Comparison of ENCODE assay signal across 11 cellular contexts in genomic region chr19:48500830-48501445, GRCh38. TPM values are rescaled to one million over a fixed set of nuclear protein-coding genes. Genes with fewer than 3 reads are reported as not detected.
DNase-seq lines count a peak whose midpoint lies in the region; ATAC-seq and TF ChIP-seq lines count a peak whose summit lies in the region.
"Had no signal": no experiment of that assay in that cellular context is flagged by ENCODE, and none has a peak within 500 bp of the region (broad histone marks: within the 10 kb centered on the region; RNA-seq: fewer than 3 reads in every experiment).

No MANE protein-coding gene starts in this region.

- H3K9me3 ChIP-seq in BLaER1 treated with 17β-estradiol and CSF1 and Interleukin-3, amounts not matched to agents 10 nM and 100 nM (replicated peaks in 1 of 11): no peaks in the 10 kb centered on the region
- no peaks in the 10 kb centered on the region for H3K9me3 ChIP-seq in colonic mucosa
- H3K9me3 ChIP-seq in mucosa of stomach (ENCODE audit: control insufficient read depth, low read length): no peaks in the 10 kb centered on the region

- H3K4me3 ChIP-seq in BLaER1 treated with 17β-estradiol and CSF1 and Interleukin-3, amounts not matched to agents 10 nM and 100 nM: peak overlapping the region in 9 of 10 experiments; percentile 19 to 58 (median 42); a peak in 14 of 20 replicates
- H3K4me3 ChIP-seq in colonic mucosa: peak overlapping the region; percentile 22
- H3K4me3 ChIP-seq in mucosa of stomach (ENCODE audit: low read length): peak overlapping the region; percentile 46

- ATAC-seq in Right ventricle myocardium inferior: no peak

- peaks cover 43 to 54% (median 52%) of the 10 kb centered on the region in 11 experiments for H3K27me3 ChIP-seq in BLaER1 treated with 17β-estradiol and CSF1 and Interleukin-3, amounts not matched to agents 10 nM and 100 nM
- H3K27me3 ChIP-seq in colonic mucosa (peaks cover 17% of the 10 kb centered on the region), mucosa of stomach (ENCODE audit: control insufficient read depth, insufficient read depth, low read length) (peaks cover 35% of the 10 kb centered on the region)

- intact Hi-C loops in colonic mucosa (cut with DNase I): no loop called here
- intact Hi-C loops in Right ventricle myocardium inferior (cut with DNase I): no loop called here

- no peak for TF ChIP-seq CTCF in colonic mucosa (IDR thresholded peaks at IDR 0.05)

- H3K27ac ChIP-seq in BLaER1 treated with 17β-estradiol and CSF1 and Interleukin-3, amounts not matched to agents 10 nM and 100 nM: peak overlapping the region in 8 of 11 experiments; percentile 23 to 60 (median 48); a peak in 13 of 22 replicates
- H3K27ac ChIP-seq in colonic mucosa: peak overlapping the region; percentile 17

- peak overlapping the region; percentile 58 to 98 (median 88) for H3K4me2 ChIP-seq in BLaER1 treated with 17β-estradiol and CSF1 and Interleukin-3, amounts not matched to agents 10 nM and 100 nM

- H3K36me3 ChIP-seq in BLaER1 treated with 17β-estradiol and CSF1 and Interleukin-3, amounts not matched to agents 10 nM and 100 nM: no peaks in the 10 kb centered on the region
- no peaks in the 10 kb centered on the region for H3K36me3 ChIP-seq in colonic mucosa
- H3K36me3 ChIP-seq in mucosa of stomach (ENCODE audit: control insufficient read depth, insufficient read depth, low read length): no peaks in the 10 kb centered on the region

- DNase-seq in colonic mucosa (no peak), NOMO-1 treated with DMSO at 0.1 percent for 48 hours (lab: John Stamatoyannopoulos, UW; ENCODE audit: unreplicated experiment) (no peak), mucosa of gallbladder (ENCODE audit: low spot score) (no peak), HuH-7.5 (ENCODE audit: low spot score) (no peak), Right ventricle myocardium inferior (ENCODE audit: missing footprints) (no peak)
- DNase-seq: dermis blood vessel endothelial cell, DMS 273 treated with DMSO at 0.1 percent for 48 hours had no signal

- H3K4me1 ChIP-seq in BLaER1 treated with 17β-estradiol and CSF1 and Interleukin-3, amounts not matched to agents 10 nM and 100 nM: peaks cover 38 to 68% (median 56%) of the 10 kb centered on the region in 10 experiments
- H3K4me1 ChIP-seq in colonic mucosa (no peaks in the 10 kb centered on the region), mucosa of stomach (ENCODE audit: control insufficient read depth, insufficient read depth, low read length) (peaks cover 11% of the 10 kb centered on the region)

- TF ChIP-seq EP300 in Ishikawa (IDR thresholded peaks at IDR 0.05; ENCODE audit: borderline replicate concordance): no peak

- H4K20me1 ChIP-seq in BLaER1 treated with 17β-estradiol and CSF1 and Interleukin-3, amounts not matched to agents 10 nM and 100 nM: peaks cover 0 to 26% (median 5%) of the 10 kb centered on the region in 11 experiments; a peak in 11 of 22 replicates

- H3K9ac ChIP-seq in BLaER1 treated with 17β-estradiol and CSF1 and Interleukin-3, amounts not matched to agents 10 nM and 100 nM: peak overlapping the region in 7 of 11 experiments; percentile 3 to 48 (median 44); a peak in 10 of 22 replicates
- H3K9ac ChIP-seq in colonic mucosa (ENCODE audit: low read depth in 2 of 2, low read length in 2 of 2) (peak overlapping the region in 1 of 2 donors; percentile 26), mucosa of stomach (ENCODE audit: low read length) (peak overlapping the region; percentile 55)

- TF ChIP-seq RAD21 in Ishikawa (IDR thresholded peaks at IDR 0.05; ENCODE audit: low read depth): no peak

TF ChIP-seq in Ishikawa, 13 proteins besides CTCF, POLR2A, EP300 and RAD21:
- no peak for TF ChIP-seq ZBTB7A (IDR thresholded peaks at IDR 0.05; ENCODE audit: low read depth)
- no peak for TF ChIP-seq EGR1 (IDR thresholded peaks at IDR 0.05)
- peak; percentile 5; the same call in 1 of the 2 replicates for TF ChIP-seq MAX (IDR thresholded peaks at IDR 0.05)
- no peak for TF ChIP-seq TCF12 (IDR thresholded peaks at IDR 0.05; ENCODE audit: low read depth)
- TF ChIP-seq CREB1 (IDR thresholded peaks at IDR 0.05; ENCODE audit: low read depth): no peak

RNA-seq across cellular contexts. Expression of gene LMTK3, which starts 10.7 kb away (rescaled TPM):
- 1 to 10 TPM; 1.7 to 3.1 TPM for total RNA-seq in colonic mucosa
- total RNA-seq in mucosa of gallbladder: 21.0 TPM
- total RNA-seq in Right ventricle myocardium inferior: 0.70 TPM
- total RNA-seq: dermis blood vessel endothelial cell, RPMI7951 had no signal

RNA-seq across cellular contexts. Expression of gene CYTH2, which starts 31.8 kb away (rescaled TPM):
- 10 to 100 TPM; 55.4 to 70.2 TPM for total RNA-seq in colonic mucosa
- 141 TPM for total RNA-seq in mucosa of gallbladder
- total RNA-seq in Right ventricle myocardium inferior: 30.7 TPM

RNA-seq across cellular contexts. Expression of gene KCNJ14, which starts 45.6 kb away (rescaled TPM):
- under 1 TPM; 0.35 to 0.99 TPM for total RNA-seq in colonic mucosa
- 1.0 TPM for total RNA-seq in mucosa of gallbladder
- 0.19 TPM for total RNA-seq in Right ventricle myocardium inferior

RNA-seq across cellular contexts. Expression of gene SULT2B1, which starts 51.0 kb away (rescaled TPM):
- total RNA-seq in colonic mucosa: 1 to 10 TPM; 1.4 to 7.7 TPM
- total RNA-seq in mucosa of gallbladder: 13.1 TPM
- 0.43 TPM for total RNA-seq in Right ventricle myocardium inferior
- total RNA-seq: dermis blood vessel endothelial cell, RPMI7951 had no signal

RNA-seq across cellular contexts. Expression of gene GRWD1, which starts 55.2 kb away (rescaled TPM):
- total RNA-seq in colonic mucosa (10 to 100 TPM; 17.0 to 45.8 TPM), mucosa of gallbladder (27.6 TPM), Right ventricle myocardium inferior (17.7 TPM)
